ENCODE assay signal across 13 cellular contexts in genomic region chr15:57922780-57923179, GRCh38.
DNase-seq lines count a peak whose midpoint lies in the region; ATAC-seq, FAIRE-seq and TF ChIP-seq lines count a peak whose summit lies in the region.
"Had no signal": no experiment of that assay in that cellular context is flagged by ENCODE, and none has a peak within 500 bp of the region (broad histone marks: within the 10 kb centered on the region; RNA-seq: fewer than 3 reads in every experiment).

No MANE protein-coding gene starts in this region.

- no peak for TF ChIP-seq CTCF in glutamatergic neuron (IDR thresholded peaks at IDR 0.05; ENCODE audit: partially characterized antibody, unreplicated experiment)
- no peak for TF ChIP-seq CTCF in Caco-2 (IDR thresholded peaks at IDR 0.05; ENCODE audit: insufficient read depth in 1 of 2, low read depth in 1 of 2, low read length in 1 of 2, severe bottlenecking in 1 of 2, unreplicated experiment in 1 of 2)

- POLR2A ChIA-PET in Caco-2 (lab: Charles Lee) = no interaction called here

- H3K36me3 ChIP-seq in SJCRH30 = no peaks in the 10 kb centered on the region
- no peaks in the 10 kb centered on the region for H3K36me3 ChIP-seq in mucosa of rectum (ENCODE audit: control insufficient read depth in 2 of 2, insufficient read depth in 2 of 2, low read length in 2 of 2)
- H3K36me3 ChIP-seq in Caco-2 (ENCODE audit: control insufficient read depth, insufficient read depth, low read length) = no peaks in the 10 kb centered on the region

- DNase-seq in SJCRH30 (peak; percentile 10 to 20), glutamatergic neuron (no peak), urothelium cell line (ENCODE audit: low spot score) (peak; percentile 43), Caco-2 (no peak), CD1c-positive myeloid dendritic cell (ENCODE audit: extremely low spot score) (no peak)
- DNase-seq: activated CD4-positive, alpha-beta T cell treated with anti-CD3 and anti-CD28 coated beads, Interleukin-2, amount 10 ng/mL, durations not matched to agents 24 days and 14 days; islet precursor cell; NCI-H187; stimulated activated CD4-positive, alpha-beta T cell treated with anti-CD3 and anti-CD28 coated beads, Interleukin-4, amount 100 ng/mL, for 24 hours had no signal

- H3K4me1 ChIP-seq in SJCRH30 (peaks cover 10% of the 10 kb centered on the region; the same call in 1 of the 2 replicates), mucosa of rectum (ENCODE audit: control insufficient read depth in 2 of 2, insufficient read depth in 2 of 2, low read length in 2 of 2) (peaks cover 18 to 41% of the 10 kb centered on the region in 2 donors), Caco-2 (no peaks in the 10 kb centered on the region)

- H3K27ac Mint-ChIP-seq in glutamatergic neuron (ENCODE audit: unreplicated experiment) = peak overlapping the region; percentile 3
- no peak overlapping the region for H3K27ac Mint-ChIP-seq in Caco-2 (ENCODE audit: unreplicated experiment)
- H3K27ac Mint-ChIP-seq: activated CD4-positive, alpha-beta T cell treated with anti-CD3 and anti-CD28 coated beads, Interleukin-2, amount 10 ng/mL, durations not matched to agents 24 days and 14 days; stimulated activated naive CD8-positive, alpha-beta T cell treated with anti-CD3 and anti-CD28 coated beads, Interleukin-15, Interleukin-2, amounts not matched to agents 100 ng/mL and 50 ng/mL, for 24 hours had no signal

- no peaks in the 10 kb centered on the region for H3K27me3 Mint-ChIP-seq in glutamatergic neuron (ENCODE audit: unreplicated experiment)
- peaks cover 7% of the 10 kb centered on the region for H3K27me3 Mint-ChIP-seq in Caco-2 (ENCODE audit: insufficient read depth, unreplicated experiment)

- H3K9me3 Mint-ChIP-seq in glutamatergic neuron (ENCODE audit: unreplicated experiment) (peaks cover 7% of the 10 kb centered on the region), Caco-2 (ENCODE audit: unreplicated experiment) (no peaks in the 10 kb centered on the region)
- H3K9me3 Mint-ChIP-seq: activated CD4-positive, alpha-beta T cell treated with anti-CD3 and anti-CD28 coated beads, Interleukin-2, amount 10 ng/mL, durations not matched to agents 24 days and 14 days; central memory CD8-positive, alpha-beta T cell; stimulated activated naive CD8-positive, alpha-beta T cell treated with anti-CD3 and anti-CD28 coated beads, Interleukin-15, Interleukin-2, amounts not matched to agents 100 ng/mL and 50 ng/mL, for 24 hours had no signal

- H3K36me3 Mint-ChIP-seq in glutamatergic neuron (ENCODE audit: unreplicated experiment) (no peaks in the 10 kb centered on the region), Caco-2 (ENCODE audit: insufficient read depth, unreplicated experiment) (no peaks in the 10 kb centered on the region)

- H3K4me1 Mint-ChIP-seq in glutamatergic neuron (ENCODE audit: low read depth, unreplicated experiment) = peaks cover 39% of the 10 kb centered on the region
- no peaks in the 10 kb centered on the region for H3K4me1 Mint-ChIP-seq in Caco-2 (ENCODE audit: low read depth, unreplicated experiment)
- H3K4me1 Mint-ChIP-seq: activated CD4-positive, alpha-beta T cell treated with anti-CD3 and anti-CD28 coated beads, Interleukin-2, amount 10 ng/mL, durations not matched to agents 24 days and 14 days; central memory CD8-positive, alpha-beta T cell had no signal

- no peaks in the 10 kb centered on the region for H3K9me3 ChIP-seq in SJCRH30 (replicated peaks)
- no peaks in the 10 kb centered on the region for H3K9me3 ChIP-seq in mucosa of rectum (ENCODE audit: control insufficient read depth in 2 of 2, low read length in 2 of 2)
- no peaks in the 10 kb centered on the region for H3K9me3 ChIP-seq in Caco-2

- no peak overlapping the region for H3K9ac ChIP-seq in mucosa of rectum (ENCODE audit: low read depth in 1 of 2, low read length in 2 of 2)

- FAIRE-seq in urothelium cell line (lab: Jason Lieb, UNC) = no peak

- intact Hi-C loops in Caco-2 (cut with micrococcal nuclease; ENCODE audit: unreplicated experiment) = no loop called here

- H3K4me3 ChIP-seq in SJCRH30 (no peak overlapping the region), mucosa of rectum (ENCODE audit: low read length in 2 of 2) (peak overlapping the region in 1 of 2 donors; percentile 10), Caco-2 (ENCODE audit: low read depth, low read length) (no peak overlapping the region)

- ATAC-seq in GM21723 (IDR thresholded peaks at IDR 0.05; ENCODE audit: unreplicated experiment) = no peak

- no TSS peak for BruUV-seq in Caco-2 (replicated peaks; lab: Mats Ljungman, UMichigan)

- no peaks in the 10 kb centered on the region for H3K27me3 ChIP-seq in SJCRH30
- H3K27me3 ChIP-seq in mucosa of rectum (ENCODE audit: control insufficient read depth in 2 of 2, insufficient read depth in 2 of 2, low read length in 2 of 2) = peaks cover 0 to 2% of the 10 kb centered on the region in 2 donors
- H3K27me3 ChIP-seq in Caco-2 (replicated peaks; ENCODE audit: control insufficient read depth, insufficient read depth, low read length) = no peaks in the 10 kb centered on the region

- CTCF ChIA-PET in Caco-2 (lab: Charles Lee) = no interaction called here

- H3K27ac ChIP-seq in SJCRH30 (no peak overlapping the region), mucosa of rectum (ENCODE audit: low read depth in 2 of 2, low read length in 2 of 2) (peak overlapping the region; percentile 19 to 61)

- H3K4me3 Mint-ChIP-seq in glutamatergic neuron (ENCODE audit: unreplicated experiment) (no peak overlapping the region), Caco-2 (ENCODE audit: unreplicated experiment) (no peak overlapping the region)
- H3K4me3 Mint-ChIP-seq: activated CD4-positive, alpha-beta T cell treated with anti-CD3 and anti-CD28 coated beads, Interleukin-2, amount 10 ng/mL, durations not matched to agents 24 days and 14 days; central memory CD8-positive, alpha-beta T cell; stimulated activated naive CD8-positive, alpha-beta T cell treated with anti-CD3 and anti-CD28 coated beads, Interleukin-15, Interleukin-2, amounts not matched to agents 100 ng/mL and 50 ng/mL, for 24 hours had no signal

Comparison
In these comparisons a context has a peak if more than half of its experiments do, and no peak if none do; other contexts are left out.
1. DNase-seq: peak in SJCRH30 (2 of 2) and urothelium cell line (single experiment); none in glutamatergic neuron (single experiment), Caco-2 (0 of 2) and CD1c-positive myeloid dendritic cell (single experiment).